Comparison of ENCODE assay signal across 7 cellular contexts in genomic region chr2:216633616-216634316, GRCh38. TPM values are rescaled to one million over a fixed set of nuclear protein-coding genes. Genes with fewer than 3 reads are reported as not detected.
DNase-seq lines count a peak whose midpoint lies in the region; ATAC-seq and FAIRE-seq lines count a peak whose summit lies in the region.

No MANE protein-coding gene starts in this region.

- peak; percentile 30 for ATAC-seq in GM21723 (IDR thresholded peaks at IDR 0.05; ENCODE audit: unreplicated experiment)
- no peak for ATAC-seq in naive B cell (ENCODE audit: low read depth in 2 of 2)

- H3K27ac Mint-ChIP-seq in naive B cell, result no peak overlapping the region

- DNase-seq in NCI-H510A (lab: John Stamatoyannopoulos, UW), result peak; percentile 37
- DNase-seq in ecto neural progenitor cell (ENCODE audit: low spot score), result peak; percentile 62
- no peak for DNase-seq in naive B cell
- no peak for DNase-seq in NCI-H2107 treated with DMSO at 0.1 percent for 48 hours (lab: John Stamatoyannopoulos, UW; ENCODE audit: unreplicated experiment)
- DNase-seq in NCI-H774 (lab: John Stamatoyannopoulos, UW), result no peak
- DNase-seq in frontal cortex (ENCODE audit: low spot score in 2 of 2), result no peak

- peaks cover 36 to 79% (median 74%) of the 10 kb centered on the region in 3 donors for H3K27me3 Mint-ChIP-seq in naive B cell

- no peak for FAIRE-seq in frontal cortex (lab: Jason Lieb, UNC)

- peak overlapping the region; percentile 62 to 87 (median 68) for H3K4me3 Mint-ChIP-seq in naive B cell

- H3K36me3 Mint-ChIP-seq in naive B cell, result peaks cover 0 to 7% of the 10 kb centered on the region in 2 donors

- peaks cover 0 to 5% (median 2%) of the 10 kb centered on the region in 7 donors for H3K9me3 Mint-ChIP-seq in naive B cell

- peaks cover 15 to 36% (median 18%) of the 10 kb centered on the region in 3 donors for H3K4me1 Mint-ChIP-seq in naive B cell

RNA-seq across cellular contexts. Expression of gene IGFBP2, which starts 0.5 kb away (rescaled TPM):
- not detected for polyA plus RNA-seq in naive B cell (ENCODE audit: low read depth in 6 of 6)
- total RNA-seq in frontal cortex, result 253 TPM

Comparison
In these comparisons a context has a peak if more than half of its experiments do, and no peak if none do; other contexts are left out.
1. DNase-seq: peak in NCI-H510A (single experiment) and ecto neural progenitor cell (single experiment); none in naive B cell (single experiment), NCI-H2107 treated with DMSO at 0.1 percent for 48 hours (single experiment), NCI-H774 (single experiment) and frontal cortex (0 of 2).